Comparison of ENCODE assay signal across 26 cellular contexts in genomic region chrX:125094901-125095300, GRCh38.
DNase-seq lines count a peak whose midpoint lies in the region; ATAC-seq, FAIRE-seq and TF ChIP-seq lines count a peak whose summit lies in the region.
"Had no signal": no experiment of that assay in that cellular context is flagged by ENCODE, and none has a peak within 500 bp of the region (broad histone marks: within the 10 kb centered on the region; RNA-seq: fewer than 3 reads in every experiment).

No MANE protein-coding gene starts in this region.

- intact Hi-C loops in K562 (cut with micrococcal nuclease) = no loop called here

- ATAC-seq in K562 (no peak), GM21576 (IDR thresholded peaks at IDR 0.05; ENCODE audit: unreplicated experiment) (no peak)
- no peak for ATAC-seq in stimulated activated naive CD8-positive, alpha-beta T cell treated with anti-CD3 and anti-CD28 coated beads, Interleukin-15, amount 100 ng/mL, for 72 hours
- ATAC-seq: CD8-positive, alpha-beta T cell had no signal

- no peak overlapping the region for H3K4me3 ChIP-seq in K562
- H3K4me3 ChIP-seq: BLaER1 treated with 17β-estradiol and CSF1 and Interleukin-3, amounts not matched to agents 10 nM and 100 nM had no signal

- POLR2A ChIA-PET in K562 (lab: Yijun Ruan, JAX) = no interaction called here
- POLR2A ChIA-PET in GM10248 (lab: Yijun Ruan, JAX) = no interaction called here

- FAIRE-seq in D721Med (lab: Jason Lieb, UNC) (peak; percentile 73), K562 (lab: Jason Lieb, UNC) (no peak)
- FAIRE-seq: A204.1, GM12892, GM18507 had no signal

- no peak overlapping the region for H3K27ac ChIP-seq in K562 (ENCODE audit: extremely low read depth, low read depth, low read length)
- H3K27ac ChIP-seq: BLaER1 treated with 17β-estradiol and CSF1 and Interleukin-3, amounts not matched to agents 10 nM and 100 nM; C4-2B had no signal

- no peak overlapping the region for H2AFZ ChIP-seq in K562 (ENCODE audit: low read depth, low read length)

- in situ Hi-C loops in K562 (cut with MboI) = no loop called here

- peak overlapping the region in 1 of 2 donors; percentile 33 for H3K27ac Mint-ChIP-seq in stimulated activated naive CD8-positive, alpha-beta T cell treated with anti-CD3 and anti-CD28 coated beads, Interleukin-15, amount 100 ng/mL, for 72 hours
- H3K27ac Mint-ChIP-seq: B cell; CD4-positive, alpha-beta T cell; CD8-positive, alpha-beta T cell had no signal

- H3K9me1 ChIP-seq in K562 (ENCODE audit: control insufficient read depth, insufficient read depth, low read length) = no peaks in the 10 kb centered on the region

- H3K27me3 ChIP-seq in K562 (ENCODE audit: control insufficient read depth in 2 of 2, insufficient read depth in 2 of 2, low read length in 2 of 2) = no peaks in the 10 kb centered on the region

- H4K20me1 ChIP-seq in K562 (replicated peaks; ENCODE audit: control insufficient read depth, insufficient read depth, low read length) = no peaks in the 10 kb centered on the region

- H3K27me3 Mint-ChIP-seq in stimulated activated naive CD8-positive, alpha-beta T cell treated with anti-CD3 and anti-CD28 coated beads, Interleukin-15, amount 100 ng/mL, for 72 hours = no peaks in the 10 kb centered on the region
- H3K27me3 Mint-ChIP-seq: B cell; CD4-positive, alpha-beta T cell had no signal

- no peak overlapping the region for H3K9ac ChIP-seq in K562 (ENCODE audit: insufficient read depth in 1 of 2, low read depth in 2 of 2, low read length in 2 of 2)
- H3K9ac ChIP-seq: BLaER1 treated with 17β-estradiol and CSF1 and Interleukin-3, amounts not matched to agents 10 nM and 100 nM had no signal

- CTCF ChIA-PET in K562 (lab: Yijun Ruan, JAX; ENCODE audit: low intra/inter-chr PET ratio) = no interaction called here
- CTCF ChIA-PET in GM10248 (lab: Yijun Ruan, JAX) = no interaction called here

- BruUV-seq in K562 (replicated peaks; lab: Mats Ljungman, UMichigan) = no TSS peak

- TF ChIP-seq CTCF in D721Med (IDR thresholded peaks at IDR 0.05; ENCODE audit: insufficient read depth, missing control alignments) = no peak
- no peak for TF ChIP-seq CTCF in K562 (IDR thresholded peaks at IDR 0.05 in 2 of 3, conservative IDR thresholded peaks at IDR 0.05 in 1 of 3; ENCODE audit: insufficient read depth in 2 of 3, low read depth in 1 of 3, low read length in 3 of 3)
- TF ChIP-seq CTCF in GM10248 (IDR thresholded peaks at IDR 0.05; ENCODE audit: control extremely low read depth, extremely low read depth, low read depth, missing control alignments) = no peak

- H3K36me3 ChIP-seq in K562 (ENCODE audit: control insufficient read depth, insufficient read depth, low read length) = no peaks in the 10 kb centered on the region
- H3K36me3 ChIP-seq: BLaER1 treated with 17β-estradiol and CSF1 and Interleukin-3, amounts not matched to agents 10 nM and 100 nM had no signal

- DNase-seq in D721Med (ENCODE audit: insufficient read length, low spot score) (no peak), NCI-H69 (lab: John Stamatoyannopoulos, UW) (peak; percentile 16), K562 (ENCODE audit: extremely low read depth in 1 of 4, low spot score in 3 of 4) (no peak), GM10248 (ENCODE audit: extremely low spot score) (no peak), NCI-H524 (lab: John Stamatoyannopoulos, UW) (no peak)
- no peak for DNase-seq in stimulated activated naive CD8-positive, alpha-beta T cell treated with anti-CD3 and anti-CD28 coated beads, Interleukin-15, amount 100 ng/mL, for 72 hours
- DNase-seq: 8988T; AML-193; Caco-2; Calu3; CD4-positive, alpha-beta T cell; CD8-positive, alpha-beta T cell; DMS 273 treated with DMSO at 0.1 percent for 48 hours; DMS153; DMS53; DMS79; DND-41; EL; GDM1 had no signal

- no peaks in the 10 kb centered on the region for H3K4me1 ChIP-seq in K562 (replicated peaks in 1 of 2; ENCODE audit: control insufficient read depth in 2 of 2, insufficient read depth in 2 of 2, low read length in 2 of 2)
- H3K4me1 ChIP-seq: BLaER1 treated with 17β-estradiol and CSF1 and Interleukin-3, amounts not matched to agents 10 nM and 100 nM; Caco-2 had no signal

- TF ChIP-seq EP300 in K562 (IDR thresholded peaks at IDR 0.05; ENCODE audit: low read length) = no peak

- no peak for TF ChIP-seq RAD21 in K562 (CRISPR knock-in tag; conservative IDR thresholded peaks at IDR 0.05 in 1 of 2, IDR thresholded peaks at IDR 0.05 in 1 of 2)

- no peaks in the 10 kb centered on the region for H3K9me3 Mint-ChIP-seq in stimulated activated naive CD8-positive, alpha-beta T cell treated with anti-CD3 and anti-CD28 coated beads, Interleukin-15, amount 100 ng/mL, for 72 hours
- H3K9me3 Mint-ChIP-seq: CD4-positive, alpha-beta T cell; CD8-positive, alpha-beta T cell had no signal

- no peaks in the 10 kb centered on the region for H3K9me3 ChIP-seq in K562 (replicated peaks; ENCODE audit: control insufficient read depth, insufficient read depth, low read depth, low read length)
- H3K9me3 ChIP-seq: BLaER1 treated with 17β-estradiol and CSF1 and Interleukin-3, amounts not matched to agents 10 nM and 100 nM; Caco-2 had no signal

- H3K4me2 ChIP-seq in K562 (ENCODE audit: insufficient read depth, low read length) = no peak overlapping the region
- H3K4me2 ChIP-seq: BLaER1 treated with 17β-estradiol and CSF1 and Interleukin-3, amounts not matched to agents 10 nM and 100 nM had no signal

- no peak overlapping the region for H3K4me3 Mint-ChIP-seq in stimulated activated naive CD8-positive, alpha-beta T cell treated with anti-CD3 and anti-CD28 coated beads, Interleukin-15, amount 100 ng/mL, for 72 hours
- H3K4me3 Mint-ChIP-seq: B cell; CD4-positive, alpha-beta T cell; CD8-positive, alpha-beta T cell had no signal

- H3K4me1 Mint-ChIP-seq in stimulated activated naive CD8-positive, alpha-beta T cell treated with anti-CD3 and anti-CD28 coated beads, Interleukin-15, amount 100 ng/mL, for 72 hours = no peaks in the 10 kb centered on the region
- H3K4me1 Mint-ChIP-seq: B cell had no signal

- H3K79me2 ChIP-seq in K562 (ENCODE audit: control insufficient read depth, insufficient read depth, low read length) = no peaks in the 10 kb centered on the region

- no peak for TF ChIP-seq POLR2A in K562 (conservative IDR thresholded peaks at IDR 0.05)

TF ChIP-seq in K562, 482 proteins besides CTCF, POLR2A, EP300 and RAD21 (continues in another document):
- TF ChIP-seq RFX7 (CRISPR knock-in tag; IDR thresholded peaks at IDR 0.05) (no peak), BRF2 (IDR thresholded peaks at IDR 0.05; ENCODE audit: borderline replicate concordance, insufficient read depth, insufficient read length) (no peak), KDM5B (IDR thresholded peaks at IDR 0.05; ENCODE audit: insufficient replicate concordance, low read depth, low read length) (no peak), MITF (IDR thresholded peaks at IDR 0.05) (no peak), AFF4 (CRISPR knock-in tag; IDR thresholded peaks at IDR 0.05) (no peak), KAT7 (CRISPR knock-in tag; IDR thresholded peaks at IDR 0.05; ENCODE audit: borderline replicate concordance) (no peak), SIRT6 (IDR thresholded peaks at IDR 0.05; ENCODE audit: low read depth, low read length) (no peak), ZSCAN29 (IDR thresholded peaks at IDR 0.05) (no peak)
